ENCODE assay signal across 22 cellular contexts in the genomic region with DNA sequence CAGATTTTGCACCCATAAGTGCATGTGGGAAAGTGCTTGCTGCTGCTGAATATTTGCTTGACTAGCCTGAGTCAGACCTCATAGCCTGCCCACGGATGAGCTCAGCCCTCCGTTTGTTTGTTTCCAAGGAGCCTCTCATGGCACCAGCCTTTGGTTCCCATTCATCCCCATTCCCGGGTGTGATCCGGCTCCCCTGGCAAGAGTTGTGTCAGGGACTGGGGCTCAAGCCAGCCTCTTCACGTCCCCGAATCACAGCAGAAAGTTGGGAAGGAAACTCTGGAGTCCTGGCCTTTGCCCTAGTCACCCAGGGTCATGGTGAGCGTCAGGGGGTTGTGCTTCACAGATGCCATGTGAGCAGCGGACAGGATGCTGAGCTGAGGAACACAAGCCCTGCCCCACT. TPM values are rescaled to one million over a fixed set of nuclear protein-coding genes. Genes with fewer than 3 reads are reported as not detected.
DNase-seq lines count a peak whose midpoint lies in the region; ATAC-seq, FAIRE-seq and TF ChIP-seq lines count a peak whose summit lies in the region.
"Had no signal": no experiment of that assay in that cellular context is flagged by ENCODE, and none has a peak within 500 bp of the region (broad histone marks: within the 10 kb centered on the region; RNA-seq: fewer than 3 reads in every experiment).

No MANE protein-coding gene starts in this region.

- FAIRE-seq in HepG2 (lab: Jason Lieb, UNC) = no peak

- H3K36me3 ChIP-seq in liver (ENCODE audit: control insufficient read depth in 4 of 4, insufficient read depth in 3 of 4, low read depth in 1 of 4, low read length in 3 of 4) = no peaks in the 10 kb centered on the region
- H3K36me3 ChIP-seq in HepG2 (replicated peaks in 1 of 2; ENCODE audit: control insufficient read depth in 1 of 2, insufficient read depth in 2 of 2, low read length in 2 of 2) = no peaks in the 10 kb centered on the region
- H3K36me3 ChIP-seq: BLaER1 treated with 17β-estradiol and CSF1 and Interleukin-3, amounts not matched to agents 10 nM and 100 nM; SJSA1 had no signal

- H3K79me2 ChIP-seq in HepG2 (ENCODE audit: insufficient read depth, low read length) = no peaks in the 10 kb centered on the region

- H3K27me3 ChIP-seq in liver (ENCODE audit: control insufficient read depth in 4 of 4, insufficient read depth in 4 of 4, low read length in 3 of 4) (no peaks in the 10 kb centered on the region), HepG2 (ENCODE audit: control insufficient read depth in 1 of 2, insufficient read depth in 2 of 2, low read length in 2 of 2) (peaks cover 0 to 7% of the 10 kb centered on the region in 2 experiments; a peak in 2 of 5 replicates)

- in situ Hi-C loops in HepG2 (cut with HindIII; ENCODE audit: extremely low pct_ligation_motif_present, low pct_unique_long_range_greater_than_20kb) = no loop called here

- no peak for ATAC-seq in HepG2
- no peak for ATAC-seq in HG03442 (IDR thresholded peaks at IDR 0.05; ENCODE audit: unreplicated experiment)
- no peak for ATAC-seq in GM21360 (IDR thresholded peaks at IDR 0.05; ENCODE audit: unreplicated experiment)
- ATAC-seq: activated CD8-positive, alpha-beta T cell treated with anti-CD3 and anti-CD28 coated beads, Interleukin-2, amount 10 ng/mL, durations not matched to agents 7 days and 5 days; activated T-cell treated with anti-CD3 and anti-CD28 coated beads, Interleukin-2, amount 50 U/mL, for 4 hours had no signal

- intact Hi-C loops in HepG2 (cut with micrococcal nuclease; ENCODE audit: unreplicated experiment) = no loop called here

- H3K4me1 ChIP-seq in liver (ENCODE audit: control insufficient read depth in 4 of 4, insufficient read depth in 4 of 4, low read length in 3 of 4) (peaks cover 2 to 43% (median 36%) of the 10 kb centered on the region in 4 donors), HepG2 (ENCODE audit: insufficient read depth, low read length) (no peaks in the 10 kb centered on the region)
- H3K4me1 ChIP-seq: SJSA1 had no signal

- no peak for TF ChIP-seq RAD21 in liver (IDR thresholded peaks at IDR 0.05)
- TF ChIP-seq RAD21 in HepG2 (CRISPR knock-in tag; IDR thresholded peaks at IDR 0.05) = no peak

- no peak for TF ChIP-seq EP300 in HepG2 (IDR thresholded peaks at IDR 0.05; ENCODE audit: low read depth in 2 of 2, low read length in 2 of 2)
- no peak for TF ChIP-seq EP300 in HepG2 (CRISPR knock-in tag; IDR thresholded peaks at IDR 0.05; ENCODE audit: borderline replicate concordance)

- H3K9me3 ChIP-seq in liver (ENCODE audit: control insufficient read depth in 4 of 4, low read length in 3 of 4) (no peaks in the 10 kb centered on the region), HepG2 (ENCODE audit: low read length) (no peaks in the 10 kb centered on the region)
- H3K9me3 ChIP-seq: SJSA1 had no signal

- H3K27ac ChIP-seq in liver (ENCODE audit: low read depth in 1 of 2, low read length in 2 of 2) (peak overlapping the region in 1 of 2 donors; percentile 15), HepG2 (ENCODE audit: extremely low read length, insufficient read depth, low read length) (no peak overlapping the region)
- H3K27ac ChIP-seq: coronary artery, SJSA1 had no signal

- no peak overlapping the region for H3K4me2 ChIP-seq in HepG2 (ENCODE audit: low read depth, low read length)

- TF ChIP-seq POLR2A in HepG2 (IDR thresholded peaks at IDR 0.05; ENCODE audit: insufficient read depth in 1 of 2, low read depth in 2 of 2, low read length in 2 of 2) = no peak

- BruUV-seq in HepG2 (replicated peaks; lab: Mats Ljungman, UMichigan) = no TSS peak

- H3K9ac ChIP-seq in liver (ENCODE audit: low read depth in 1 of 2, low read length in 2 of 2) (no peak overlapping the region), HepG2 (ENCODE audit: insufficient read depth, low read depth, low read length) (no peak overlapping the region)
- H3K9ac ChIP-seq: BLaER1 treated with 17β-estradiol and CSF1 and Interleukin-3, amounts not matched to agents 10 nM and 100 nM had no signal

- no peaks in the 10 kb centered on the region for H4K20me1 ChIP-seq in HepG2 (ENCODE audit: insufficient read depth, low read length)
- H4K20me1 ChIP-seq: BLaER1 treated with 17β-estradiol and CSF1 and Interleukin-3, amounts not matched to agents 10 nM and 100 nM had no signal

- H3K4me3 ChIP-seq in liver (ENCODE audit: low read depth in 1 of 3, low read length in 3 of 3) (no peak overlapping the region), HepG2 (replicated peaks in 1 of 3; ENCODE audit: insufficient read depth in 1 of 3, low read depth in 2 of 3, low read length in 3 of 3) (no peak overlapping the region)
- H3K4me3 ChIP-seq: BLaER1 treated with 17β-estradiol and CSF1 and Interleukin-3, amounts not matched to agents 10 nM and 100 nM; coronary artery; SJSA1 had no signal

- CTCF ChIA-PET in HepG2 (lab: Yijun Ruan, JAX; ENCODE audit: low intra/inter-chr PET ratio, low total read pairs) = no interaction called here

- WGBS in liver = 30% methylated on average over 8 of the region's 8 CpGs
- 2% methylated on average over 8 of the region's 8 CpGs for WGBS in HepG2 (ENCODE audit: low lambda C conversion rate)

- TF ChIP-seq CTCF in liver (IDR thresholded peaks at IDR 0.05; ENCODE audit: low read depth, low read length, missing input control) (no peak), HepG2 (CRISPR knock-in tag; IDR thresholded peaks at IDR 0.05) (no peak)

- no peak overlapping the region for H2AFZ ChIP-seq in HepG2 (ENCODE audit: low read length)

- DNase-seq in HepG2 (ENCODE audit: low spot score) (no peak), hypothalamus (lab: John Stamatoyannopoulos, UW) (peak in 30 of 51 donors; percentile 1 to 80 (median 27)), SK-N-DZ (ENCODE audit: low spot score) (no peak)
- DNase-seq: activated B cell treated with CpG ODN at 0.5 μM for 24 hours; activated CD8-positive, alpha-beta T cell treated with anti-CD3 and anti-CD28 coated beads, Interleukin-2, amount 10 ng/mL, durations not matched to agents 7 days and 5 days; activated T-cell treated with anti-CD3 and anti-CD28 coated beads, Interleukin-2, amount 50 U/mL, for 4 hours; DMS153; kidney glomerular epithelial cell; NCI-H1417; NCI-H2171 treated with DMSO at 0.1 percent for 48 hours; NCI-H774; stimulated activated CD4-positive, alpha-beta T cell treated with anti-CD3 and anti-CD28 coated beads, Interleukin-12 subunit alpha, Interleukin-12 subunit beta, amount 100 ng/mL, for 4 hours had no signal

- POLR2A ChIA-PET in HepG2 (lab: Yijun Ruan, JAX) = no interaction called here

RNA-seq across cellular contexts. Expression of gene SEC14L3, which starts 13.9 kb away (rescaled TPM):
- total RNA-seq in liver = under 1 TPM in 1 of 2 donors, not detected in 1; 0.33 TPM
- polyA plus RNA-seq in liver = under 1 TPM in 1 of 2 donors, not detected in 1; 0.32 TPM
- not detected in 2 replicates for total RNA-seq in HepG2 (2016; rRNA removed; fragmentation: Illumina TruSeq; extraction: Trizol)
- not detected in 2 replicates for total RNA-seq in HepG2 (2016; cell fraction: cytosol; rRNA removed; fragmentation: Illumina TruSeq; extraction: Trizol; ENCODE audit: low read depth)
- total RNA-seq in HepG2 (2016; cell fraction: insoluble cytoplasmic fraction; rRNA removed; fragmentation: Illumina TruSeq; extraction: Trizol) = not detected in 2 replicates
- total RNA-seq in HepG2 (2016; cell fraction: membrane; rRNA removed; fragmentation: Illumina TruSeq; extraction: Trizol) = not detected in 2 replicates
- not detected in 2 replicates for total RNA-seq in HepG2 (2016; cell fraction: nucleus; rRNA removed; fragmentation: Illumina TruSeq; extraction: Trizol)
- polyA plus RNA-seq in HepG2 (2011; rRNA removed) = not detected in 2 replicates
- not detected in 2 replicates for polyA plus RNA-seq in HepG2 (2011; cell fraction: cytosol; rRNA removed)
- not detected in 2 replicates for polyA plus RNA-seq in HepG2 (2011; cell fraction: nucleus; rRNA removed)
- not detected in 2 replicates for polyA plus RNA-seq in HepG2 (2012)
- not detected in 2 replicates for polyA plus RNA-seq in HepG2 (2016; cell fraction: cytosol; fragmentation: Illumina TruSeq; extraction: Trizol; ENCODE audit: low read depth)
- not detected in 2 replicates for polyA plus RNA-seq in HepG2 (2016; cell fraction: insoluble cytoplasmic fraction; fragmentation: Illumina TruSeq; extraction: Trizol; ENCODE audit: low read depth)
- polyA plus RNA-seq in HepG2 (2016; cell fraction: membrane; fragmentation: Illumina TruSeq; extraction: Trizol; ENCODE audit: low read depth) = not detected in 2 replicates
- not detected in 2 replicates for polyA plus RNA-seq in HepG2 (2016; cell fraction: nucleus; fragmentation: Illumina TruSeq; extraction: Trizol; ENCODE audit: insufficient read depth, low read depth)
- 0.07 TPM in 1 of 2 replicates, not detected in the other for polyA minus RNA-seq in HepG2 (2011; rRNA and poly(A)+ RNA removed; ENCODE audit: low replicate concordance)
- polyA minus RNA-seq in HepG2 (2011; cell fraction: cytosol; rRNA and poly(A)+ RNA removed) = not detected in 2 replicates
- polyA minus RNA-seq in HepG2 (2011; cell fraction: nucleus; rRNA and poly(A)+ RNA removed) = not detected in 2 replicates
- not detected in 2 replicates for polyA plus RNA-seq in SK-N-DZ (2014; cell fraction: cytosol; rRNA removed)
- not detected in 2 replicates for polyA plus RNA-seq in SK-N-DZ (2014; cell fraction: nucleus; rRNA removed)
- total RNA-seq: A172; activated B cell treated with CpG ODN at 0.5 μM for 24 hours; activated CD8-positive, alpha-beta T cell treated with anti-CD3 and anti-CD28 coated beads, Interleukin-2, amount 10 ng/mL, durations not matched to agents 7 days and 5 days; activated T-cell treated with anti-CD3 and anti-CD28 coated beads, Interleukin-2, amount 50 U/mL, for 4 hours; fibroblast of villous mesenchyme; HT1080; SJSA1 had no signal
- polyA plus RNA-seq: neural cell had no signal

RNA-seq across cellular contexts. Expression of gene MTFP1, which starts 32.4 kb away (rescaled TPM):
- total RNA-seq in liver (1 to 10 TPM; 6.8 to 9.5 TPM), HepG2 (2016; rRNA removed; fragmentation: Illumina TruSeq; extraction: Trizol) (40.3 and 45.6 TPM in 2 replicates)
- polyA plus RNA-seq in liver (10 to 100 TPM in 1 of 2 donors, 1 to 10 TPM in 1; 8.2 to 20.2 TPM), HepG2 (2011; rRNA removed) (29.5 TPM in 2 replicates)
- total RNA-seq in HepG2 (2016; cell fraction: cytosol; rRNA removed; fragmentation: Illumina TruSeq; extraction: Trizol; ENCODE audit: low read depth) = 33.4 and 35.3 TPM in 2 replicates
- 40.9 and 46.1 TPM in 2 replicates for total RNA-seq in HepG2 (2016; cell fraction: insoluble cytoplasmic fraction; rRNA removed; fragmentation: Illumina TruSeq; extraction: Trizol)
- 44.5 and 56.8 TPM in 2 replicates for total RNA-seq in HepG2 (2016; cell fraction: membrane; rRNA removed; fragmentation: Illumina TruSeq; extraction: Trizol)
- 24.5 and 30.0 TPM in 2 replicates for total RNA-seq in HepG2 (2016; cell fraction: nucleus; rRNA removed; fragmentation: Illumina TruSeq; extraction: Trizol)
- polyA plus RNA-seq in HepG2 (2011; cell fraction: cytosol; rRNA removed) = 33.0 and 55.8 TPM in 2 replicates
- polyA plus RNA-seq in HepG2 (2011; cell fraction: nucleus; rRNA removed) = 33.3 and 33.4 TPM in 2 replicates
- 16.5 and 23.5 TPM in 2 replicates for polyA plus RNA-seq in HepG2 (2012)
- polyA plus RNA-seq in HepG2 (2016; cell fraction: cytosol; fragmentation: Illumina TruSeq; extraction: Trizol; ENCODE audit: low read depth) = 26.8 and 41.3 TPM in 2 replicates
- 32.6 and 35.9 TPM in 2 replicates for polyA plus RNA-seq in HepG2 (2016; cell fraction: insoluble cytoplasmic fraction; fragmentation: Illumina TruSeq; extraction: Trizol; ENCODE audit: low read depth)
- polyA plus RNA-seq in HepG2 (2016; cell fraction: membrane; fragmentation: Illumina TruSeq; extraction: Trizol; ENCODE audit: low read depth) = 36.2 and 46.2 TPM in 2 replicates
- 42.3 and 44.8 TPM in 2 replicates for polyA plus RNA-seq in HepG2 (2016; cell fraction: nucleus; fragmentation: Illumina TruSeq; extraction: Trizol; ENCODE audit: insufficient read depth, low read depth)
- 41.9 and 45.1 TPM in 2 replicates for polyA minus RNA-seq in HepG2 (2011; rRNA and poly(A)+ RNA removed; ENCODE audit: low replicate concordance)
- 13.7 and 14.0 TPM in 2 replicates for polyA minus RNA-seq in HepG2 (2011; cell fraction: cytosol; rRNA and poly(A)+ RNA removed)
- polyA minus RNA-seq in HepG2 (2011; cell fraction: nucleus; rRNA and poly(A)+ RNA removed) = 5.2 and 9.7 TPM in 2 replicates
- polyA plus RNA-seq in SK-N-DZ (2014; cell fraction: cytosol; rRNA removed) = 58.6 and 61.0 TPM in 2 replicates
- polyA plus RNA-seq in SK-N-DZ (2014; cell fraction: nucleus; rRNA removed) = 29.3 and 42.1 TPM in 2 replicates

RNA-seq across cellular contexts. Expression of gene SEC14L4, which starts 47.5 kb away (rescaled TPM):
- total RNA-seq in liver (10 to 100 TPM; 21.2 to 30.3 TPM), HepG2 (2016; rRNA removed; fragmentation: Illumina TruSeq; extraction: Trizol) (not detected in 2 replicates)
- polyA plus RNA-seq in liver (10 to 100 TPM in 1 of 2 donors, 1 to 10 TPM in 1; 5.4 to 13.3 TPM), HepG2 (2011; rRNA removed) (0.59 and 0.93 TPM in 2 replicates)
- total RNA-seq in HepG2 (2016; cell fraction: cytosol; rRNA removed; fragmentation: Illumina TruSeq; extraction: Trizol; ENCODE audit: low read depth) = not detected in 2 replicates
- total RNA-seq in HepG2 (2016; cell fraction: insoluble cytoplasmic fraction; rRNA removed; fragmentation: Illumina TruSeq; extraction: Trizol) = 0.04 TPM in 1 of 2 replicates, not detected in the other
- not detected in 2 replicates for total RNA-seq in HepG2 (2016; cell fraction: membrane; rRNA removed; fragmentation: Illumina TruSeq; extraction: Trizol)
- total RNA-seq in HepG2 (2016; cell fraction: nucleus; rRNA removed; fragmentation: Illumina TruSeq; extraction: Trizol) = not detected in 2 replicates
- 0.39 and 0.47 TPM in 2 replicates for polyA plus RNA-seq in HepG2 (2011; cell fraction: cytosol; rRNA removed)
- 1.6 and 2.3 TPM in 2 replicates for polyA plus RNA-seq in HepG2 (2011; cell fraction: nucleus; rRNA removed)
- 0.58 and 0.65 TPM in 2 replicates for polyA plus RNA-seq in HepG2 (2012)
- not detected in 2 replicates for polyA plus RNA-seq in HepG2 (2016; cell fraction: cytosol; fragmentation: Illumina TruSeq; extraction: Trizol; ENCODE audit: low read depth)
- not detected in 2 replicates for polyA plus RNA-seq in HepG2 (2016; cell fraction: insoluble cytoplasmic fraction; fragmentation: Illumina TruSeq; extraction: Trizol; ENCODE audit: low read depth)
- polyA plus RNA-seq in HepG2 (2016; cell fraction: membrane; fragmentation: Illumina TruSeq; extraction: Trizol; ENCODE audit: low read depth) = not detected in 2 replicates
- not detected in 2 replicates for polyA plus RNA-seq in HepG2 (2016; cell fraction: nucleus; fragmentation: Illumina TruSeq; extraction: Trizol; ENCODE audit: insufficient read depth, low read depth)
- 0.94 and 6.3 TPM in 2 replicates for polyA minus RNA-seq in HepG2 (2011; rRNA and poly(A)+ RNA removed; ENCODE audit: low replicate concordance)
- polyA minus RNA-seq in HepG2 (2011; cell fraction: cytosol; rRNA and poly(A)+ RNA removed) = 0.40 TPM in 1 of 2 replicates, not detected in the other
- 0.13 and 0.99 TPM in 2 replicates for polyA minus RNA-seq in HepG2 (2011; cell fraction: nucleus; rRNA and poly(A)+ RNA removed)
- polyA plus RNA-seq in SK-N-DZ (2014; cell fraction: cytosol; rRNA removed) = not detected in 2 replicates
- polyA plus RNA-seq in SK-N-DZ (2014; cell fraction: nucleus; rRNA removed) = not detected in 2 replicates
- total RNA-seq: A172; activated B cell treated with CpG ODN at 0.5 μM for 24 hours; activated CD8-positive, alpha-beta T cell treated with anti-CD3 and anti-CD28 coated beads, Interleukin-2, amount 10 ng/mL, durations not matched to agents 7 days and 5 days; HT1080; SJSA1 had no signal
- polyA plus RNA-seq: neural cell had no signal

Comparison
In these comparisons a context has a peak if more than half of its experiments do, and no peak if none do; other contexts are left out.
1. RNA of gene SEC14L4, which starts 47.5 kb away (total RNA-seq): 21.2 to 30.3 TPM in liver; 0.04 TPM in HepG2; every median in the first group is over 10 times any median in the second.
2. DNase-seq: peak in hypothalamus (30 of 51); none in HepG2 (single experiment) and SK-N-DZ (single experiment).